In genomic region chr15:53072077-53072476, GRCh38 we compare ENCODE assay signal across 8 cellular contexts.
DNase-seq lines count a peak whose midpoint lies in the region; ATAC-seq, FAIRE-seq and TF ChIP-seq lines count a peak whose summit lies in the region.

No MANE protein-coding gene starts in this region.

- CTCF ChIA-PET in endothelial cell of umbilical vein (lab: Charles Lee) = no interaction called here

- H3K9me3 Mint-ChIP-seq in stimulated activated naive CD8-positive, alpha-beta T cell treated with anti-CD3 and anti-CD28 coated beads, Interleukin-15, amount 100 ng/mL, for 72 hours = peaks cover 0 to 6% of the 10 kb centered on the region in 2 donors

- no peaks in the 10 kb centered on the region for H3K4me1 ChIP-seq in Peyer's patch
- H3K4me1 ChIP-seq in endothelial cell of umbilical vein (ENCODE audit: control insufficient read depth, extremely low read depth, insufficient read depth, low read length) = no peaks in the 10 kb centered on the region
- H3K4me1 ChIP-seq in right atrium auricular region = no peaks in the 10 kb centered on the region

- H3K79me2 ChIP-seq in endothelial cell of umbilical vein (ENCODE audit: control insufficient read depth, insufficient read depth, low read length) = no peaks in the 10 kb centered on the region

- no peak overlapping the region for H3K4me3 Mint-ChIP-seq in stimulated activated naive CD8-positive, alpha-beta T cell treated with anti-CD3 and anti-CD28 coated beads, Interleukin-15, amount 100 ng/mL, for 72 hours

- no peaks in the 10 kb centered on the region for H3K27me3 Mint-ChIP-seq in stimulated activated naive CD8-positive, alpha-beta T cell treated with anti-CD3 and anti-CD28 coated beads, Interleukin-15, amount 100 ng/mL, for 72 hours

- H3K27me3 ChIP-seq in Peyer's patch (no peaks in the 10 kb centered on the region), endothelial cell of umbilical vein (ENCODE audit: control insufficient read depth in 2 of 2, insufficient read depth in 2 of 2, low read length in 2 of 2) (no peaks in the 10 kb centered on the region), right atrium auricular region (no peaks in the 10 kb centered on the region)

- dilution Hi-C loops in endothelial cell of umbilical vein (cut with MboI; ENCODE audit: extremely low pct_ligation_motif_present, low sequenced_read_pairs) = no loop called here

- H3K27ac ChIP-seq in Peyer's patch = no peak overlapping the region
- H3K27ac ChIP-seq in endothelial cell of umbilical vein (ENCODE audit: insufficient read depth, low read depth, low read length) = no peak overlapping the region
- no peak overlapping the region for H3K27ac ChIP-seq in right atrium auricular region

- no peak for FAIRE-seq in endothelial cell of umbilical vein (lab: Jason Lieb, UNC)

- no peak overlapping the region for H3K4me3 ChIP-seq in Peyer's patch
- H3K4me3 ChIP-seq in endothelial cell of umbilical vein (replicated peaks in 1 of 3; ENCODE audit: insufficient read depth in 1 of 3, low read depth in 1 of 3, low read length in 3 of 3) = no peak overlapping the region
- H3K4me3 ChIP-seq in right atrium auricular region = no peak overlapping the region

- H3K4me2 ChIP-seq in endothelial cell of umbilical vein (ENCODE audit: insufficient read depth, low read length) = no peak overlapping the region

- H4K20me1 ChIP-seq in endothelial cell of umbilical vein (replicated peaks; ENCODE audit: control insufficient read depth, extremely low read depth, insufficient read depth, low read length) = no peaks in the 10 kb centered on the region

- H3K9ac ChIP-seq in endothelial cell of umbilical vein (replicated peaks; ENCODE audit: extremely low read depth, insufficient read depth, low read length) = no peak overlapping the region

- TF ChIP-seq POLR2A in Peyer's patch (IDR thresholded peaks at IDR 0.05) = no peak
- no peak for TF ChIP-seq POLR2A in endothelial cell of umbilical vein (IDR thresholded peaks at IDR 0.05; ENCODE audit: low read depth, low read length)

- POLR2A ChIA-PET in endothelial cell of umbilical vein (lab: Charles Lee) = no interaction called here

- no peak overlapping the region for H2AFZ ChIP-seq in endothelial cell of umbilical vein (ENCODE audit: low read depth, low read length)

- DNase-seq in stimulated activated naive CD8-positive, alpha-beta T cell treated with anti-CD3 and anti-CD28 coated beads, Interleukin-15, Interleukin-2, amounts not matched to agents 100 U/mL and 50 U/mL, for 24 hours = peak; percentile 21
- no peak for DNase-seq in stimulated activated naive CD8-positive, alpha-beta T cell treated with anti-CD3 and anti-CD28 coated beads, Interleukin-15, amount 100 ng/mL, for 72 hours
- peak in 2 of 3 donors; percentile 59 to 71 for DNase-seq in Peyer's patch
- DNase-seq in endothelial cell of umbilical vein (ENCODE audit: low read depth, low spot score) = peak; percentile 2
- peak; percentile 47 for DNase-seq in retina
- no peak for DNase-seq in right atrium auricular region (ENCODE audit: low spot score)
- DNase-seq in activated effector memory CD4-positive, alpha-beta T cell treated with Interleukin-2 at 50 U/mL for 16 hours = no peak

- no peak overlapping the region for H3K27ac Mint-ChIP-seq in stimulated activated naive CD8-positive, alpha-beta T cell treated with anti-CD3 and anti-CD28 coated beads, Interleukin-15, amount 100 ng/mL, for 72 hours

- H3K9me1 ChIP-seq in endothelial cell of umbilical vein (replicated peaks; ENCODE audit: control insufficient read depth, extremely low read depth, insufficient read depth, low read length) = no peaks in the 10 kb centered on the region

- intact Hi-C loops in endothelial cell of umbilical vein (cut with micrococcal nuclease) = no loop called here

- H3K9me3 ChIP-seq in Peyer's patch = no peaks in the 10 kb centered on the region
- H3K9me3 ChIP-seq in endothelial cell of umbilical vein (replicated peaks; ENCODE audit: control insufficient read depth, insufficient read depth, low read length) = peaks cover 2% of the 10 kb centered on the region
- H3K9me3 ChIP-seq in right atrium auricular region = no peaks in the 10 kb centered on the region

- no peaks in the 10 kb centered on the region for H3K4me1 Mint-ChIP-seq in stimulated activated naive CD8-positive, alpha-beta T cell treated with anti-CD3 and anti-CD28 coated beads, Interleukin-15, amount 100 ng/mL, for 72 hours

- no peak for TF ChIP-seq CTCF in Peyer's patch (IDR thresholded peaks at IDR 0.05)
- TF ChIP-seq CTCF in endothelial cell of umbilical vein (IDR thresholded peaks at IDR 0.05; ENCODE audit: extremely low read depth in 1 of 2, insufficient read depth in 1 of 2, low read depth in 1 of 2, low read length in 2 of 2) = no peak
- no peak for TF ChIP-seq CTCF in right atrium auricular region (IDR thresholded peaks at IDR 0.05)

- no TSS peak for BruUV-seq in endothelial cell of umbilical vein (replicated peaks; lab: Mats Ljungman, UMichigan)

- H3K36me3 ChIP-seq in Peyer's patch (no peaks in the 10 kb centered on the region), endothelial cell of umbilical vein (ENCODE audit: control insufficient read depth in 2 of 2, extremely low read depth in 1 of 2, insufficient read depth in 2 of 2, low read length in 2 of 2) (no peaks in the 10 kb centered on the region), right atrium auricular region (no peaks in the 10 kb centered on the region)

- no peak for ATAC-seq in stimulated activated naive CD8-positive, alpha-beta T cell treated with anti-CD3 and anti-CD28 coated beads, Interleukin-15, Interleukin-2, amounts not matched to agents 100 U/mL and 50 U/mL, for 24 hours
- ATAC-seq in stimulated activated naive CD8-positive, alpha-beta T cell treated with anti-CD3 and anti-CD28 coated beads, Interleukin-15, amount 100 ng/mL, for 72 hours = no peak
- ATAC-seq in HG02759 (IDR thresholded peaks at IDR 0.05; ENCODE audit: unreplicated experiment) = no peak

TF ChIP-seq in endothelial cell of umbilical vein, 7 proteins besides CTCF, POLR2A, EP300 and RAD21:
- TF ChIP-seq MAX (IDR thresholded peaks at IDR 0.05; ENCODE audit: insufficient read depth, insufficient read length) (no peak), MYC (IDR thresholded peaks at IDR 0.05; ENCODE audit: low read depth, low read length) (no peak), EZH2 (IDR thresholded peaks at IDR 0.05; ENCODE audit: borderline replicate concordance, low read depth, low read length, severe bottlenecking) (no peak), JUN (IDR thresholded peaks at IDR 0.05; ENCODE audit: borderline replicate concordance, insufficient read depth, insufficient read length, low read depth) (no peak), GATA2 (IDR thresholded peaks at IDR 0.05; ENCODE audit: insufficient read depth, insufficient read length, low read depth, low read length) (no peak), FOS (IDR thresholded peaks at IDR 0.05; ENCODE audit: borderline replicate concordance, insufficient read depth, low read length) (no peak), POLR2AphosphoS5 (IDR thresholded peaks at IDR 0.05; ENCODE audit: insufficient read depth, low read depth, low read length) (no peak)

Comparison
In these comparisons a context has a peak if more than half of its experiments do, and no peak if none do; other contexts are left out.
1. DNase-seq: peak in stimulated activated naive CD8-positive, alpha-beta T cell treated with anti-CD3 and anti-CD28 coated beads, Interleukin-15, Interleukin-2, amounts not matched to agents 100 U/mL and 50 U/mL, for 24 hours (single experiment), Peyer's patch (2 of 3), endothelial cell of umbilical vein (single experiment) and retina (single experiment); none in stimulated activated naive CD8-positive, alpha-beta T cell treated with anti-CD3 and anti-CD28 coated beads, Interleukin-15, amount 100 ng/mL, for 72 hours (0 of 2), right atrium auricular region (single experiment) and activated effector memory CD4-positive, alpha-beta T cell treated with Interleukin-2 at 50 U/mL for 16 hours (single experiment).